ENCODE assay signal across 17 cellular contexts in the genomic region with DNA sequence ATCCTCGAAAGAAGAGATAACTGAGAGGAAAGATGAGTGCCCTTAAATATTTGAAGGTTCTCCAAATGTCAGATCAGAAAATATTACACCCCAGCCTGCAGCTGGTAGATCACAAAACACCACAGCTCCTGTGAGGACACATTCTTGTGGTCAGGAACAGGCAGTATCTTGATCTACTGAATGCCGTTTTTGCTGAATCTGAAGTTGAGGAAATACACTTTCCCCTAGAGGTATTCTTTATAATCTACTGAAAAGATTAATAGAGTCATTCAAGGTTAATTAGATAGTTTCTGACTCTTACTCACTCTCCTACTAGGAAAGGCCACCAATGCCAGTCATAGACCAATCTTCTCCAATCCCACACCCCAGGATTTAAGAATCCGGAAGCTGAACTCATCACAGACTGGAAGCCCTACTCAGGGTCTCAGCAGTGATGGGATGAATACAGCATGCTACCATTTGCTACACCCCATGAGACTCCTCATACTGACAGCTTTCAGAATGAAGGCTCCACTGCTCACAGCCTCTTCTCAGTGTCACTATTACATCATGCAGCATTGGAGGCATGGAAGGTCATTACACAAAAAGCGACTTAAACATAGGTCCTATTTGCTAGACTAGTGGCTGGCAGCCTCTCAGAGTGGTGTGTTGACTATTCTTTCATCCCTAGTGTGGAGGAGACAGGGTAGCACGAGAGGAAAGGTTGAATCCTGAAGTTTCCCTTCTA.
A peak's percentile ranks its signal among the peaks of the same experiment; 100 is the strongest.
DNase-seq lines count a peak whose midpoint lies in the region; ATAC-seq and TF ChIP-seq lines count a peak whose summit lies in the region.
"Had no signal": no experiment of that assay in that cellular context is flagged by ENCODE, and none has a peak within 500 bp of the region (broad histone marks: within the 10 kb centered on the region; RNA-seq: fewer than 3 reads in every experiment).

No MANE protein-coding gene starts in this region.

- no peak for DNase-seq in stimulated activated naive CD8-positive, alpha-beta T cell treated with anti-CD3 and anti-CD28 coated beads, Interleukin-15, amount 100 ng/mL, for 72 hours
- DNase-seq in stimulated activated naive CD8-positive, alpha-beta T cell treated with anti-CD3 and anti-CD28 coated beads, Interleukin-15, Interleukin-2, amounts not matched to agents 100 U/mL and 50 U/mL, for 24 hours, result no peak
- DNase-seq in RPMI7951 (ENCODE audit: low read depth), result peak; percentile 84
- no peak for DNase-seq in stimulated activated CD4-positive, alpha-beta T cell treated with anti-CD3 and anti-CD28 coated beads, Interleukin-1b, Interleukin-23, amount 100 ng/mL, for 48 hours
- no peak for DNase-seq in NCI-H2029 treated with DMSO at 0.1 percent for 48 hours (lab: John Stamatoyannopoulos, UW)
- no peak for DNase-seq in right lobe of liver
- DNase-seq: central memory CD4-positive, alpha-beta T cell; heart right ventricle; NCI-H1092; NCI-H510A treated with DMSO at 0.1 percent for 48 hours; stimulated activated naive B cell treated with anti-CD40 and anti-IgM and Interleukin-4, amounts not matched to agents 10 μg/mL and 1 μg/mL and 100 μg/mL, for 72 hours; tibial artery had no signal

- no peaks in the 10 kb centered on the region for H3K36me3 ChIP-seq in right lobe of liver
- H3K36me3 ChIP-seq: heart right ventricle, tibial artery had no signal

- peaks cover 17% of the 10 kb centered on the region for H3K27me3 Mint-ChIP-seq in stimulated activated naive CD8-positive, alpha-beta T cell treated with anti-CD3 and anti-CD28 coated beads, Interleukin-15, amount 100 ng/mL, for 72 hours

- TF ChIP-seq CTCF in right lobe of liver (IDR thresholded peaks at IDR 0.05), result no peak

- H3K4me3 Mint-ChIP-seq in stimulated activated naive CD8-positive, alpha-beta T cell treated with anti-CD3 and anti-CD28 coated beads, Interleukin-15, amount 100 ng/mL, for 72 hours, result no peak overlapping the region
- H3K4me3 Mint-ChIP-seq: CD14-positive monocyte; stimulated activated naive B cell treated with anti-CD40 and anti-IgM and Interleukin-4, amounts not matched to agents 10 μg/mL and 1 μg/mL and 100 μg/mL, for 72 hours had no signal

- no peaks in the 10 kb centered on the region for H3K27me3 ChIP-seq in right lobe of liver
- H3K27me3 ChIP-seq: tibial artery had no signal

- no peak for TF ChIP-seq POLR2A in right lobe of liver (IDR thresholded peaks at IDR 0.05)

- H3K27ac ChIP-seq in right lobe of liver, result no peak overlapping the region
- H3K27ac ChIP-seq: A549, heart right ventricle, tibial artery had no signal

- peak; percentile 23 for ATAC-seq in stimulated activated naive CD8-positive, alpha-beta T cell treated with anti-CD3 and anti-CD28 coated beads, Interleukin-15, amount 100 ng/mL, for 72 hours
- ATAC-seq in stimulated activated naive CD8-positive, alpha-beta T cell treated with anti-CD3 and anti-CD28 coated beads, Interleukin-15, Interleukin-2, amounts not matched to agents 100 U/mL and 50 U/mL, for 24 hours, result no peak
- ATAC-seq in esophagus mucosa (peak; percentile 59), HG03280 (IDR thresholded peaks at IDR 0.05; ENCODE audit: unreplicated experiment) (no peak), right lobe of liver (no peak)
- ATAC-seq: A549; activated CD4-positive, CD25-positive, alpha-beta regulatory T cell treated with anti-CD3 and anti-CD28 coated beads, Interleukin-2, amount 50 U/mL, for 24 hours; heart right ventricle; stimulated activated naive B cell treated with anti-CD40 and anti-IgM and Interleukin-4, amounts not matched to agents 10 μg/mL and 1 μg/mL and 100 μg/mL, for 72 hours had no signal

- H3K27ac Mint-ChIP-seq in stimulated activated naive CD8-positive, alpha-beta T cell treated with anti-CD3 and anti-CD28 coated beads, Interleukin-15, amount 100 ng/mL, for 72 hours, result no peak overlapping the region
- H3K27ac Mint-ChIP-seq: CD14-positive monocyte; stimulated activated naive B cell treated with anti-CD40 and anti-IgM and Interleukin-4, amounts not matched to agents 10 μg/mL and 1 μg/mL and 100 μg/mL, for 72 hours had no signal

- WGBS in right lobe of liver (ENCODE audit: insufficient coverage, low coverage, low lambda C conversion rate, missing lambda C conversion rate), result 58% methylated on average over 5 of the region's 5 CpGs

- intact Hi-C loops in right lobe of liver (cut with DNase I), result no loop called here

- no peaks in the 10 kb centered on the region for H3K9me3 Mint-ChIP-seq in stimulated activated naive CD8-positive, alpha-beta T cell treated with anti-CD3 and anti-CD28 coated beads, Interleukin-15, amount 100 ng/mL, for 72 hours
- H3K9me3 Mint-ChIP-seq: stimulated activated naive B cell treated with anti-CD40 and anti-IgM and Interleukin-4, amounts not matched to agents 10 μg/mL and 1 μg/mL and 100 μg/mL, for 72 hours had no signal

- H3K9me3 ChIP-seq in right lobe of liver, result no peaks in the 10 kb centered on the region
- H3K9me3 ChIP-seq: A549, tibial artery had no signal

- H3K4me1 Mint-ChIP-seq in stimulated activated naive CD8-positive, alpha-beta T cell treated with anti-CD3 and anti-CD28 coated beads, Interleukin-15, amount 100 ng/mL, for 72 hours, result no peaks in the 10 kb centered on the region

- no peaks in the 10 kb centered on the region for H3K4me1 ChIP-seq in right lobe of liver
- H3K4me1 ChIP-seq: A549, heart right ventricle had no signal

- no peak overlapping the region for H3K4me3 ChIP-seq in right lobe of liver
- H3K4me3 ChIP-seq: A549, heart right ventricle, tibial artery had no signal

Comparison
In these comparisons a context has a peak if more than half of its experiments do, and no peak if none do; other contexts are left out.
1. ATAC-seq: peak in stimulated activated naive CD8-positive, alpha-beta T cell treated with anti-CD3 and anti-CD28 coated beads, Interleukin-15, amount 100 ng/mL, for 72 hours (single experiment) and esophagus mucosa (single experiment); none in stimulated activated naive CD8-positive, alpha-beta T cell treated with anti-CD3 and anti-CD28 coated beads, Interleukin-15, Interleukin-2, amounts not matched to agents 100 U/mL and 50 U/mL, for 24 hours (single experiment), HG03280 (single experiment) and right lobe of liver (0 of 4).